In genomic region chr7:156524737-156525597, GRCh38 we compare ENCODE assay signal across 18 cellular contexts.
"Had no signal": no experiment of that assay in that cellular context is flagged by ENCODE, and none has a peak within 500 bp of the region (broad histone marks: within the 10 kb centered on the region; RNA-seq: fewer than 3 reads in every experiment).

No MANE protein-coding gene starts in this region.

- H3K9me3 ChIP-seq: left ventricle myocardium inferior, pancreas, tibial artery, upper lobe of left lung, uterus had no signal

- H3K4me1 ChIP-seq: foreskin keratinocyte, left ventricle myocardium inferior, tibial artery, uterus had no signal

- H3K36me3 ChIP-seq: left ventricle myocardium inferior, pancreas, tibial artery, upper lobe of left lung, uterus had no signal

- FAIRE-seq: colon, pancreas had no signal

- ATAC-seq: effector memory CD8-positive, alpha-beta T cell; foreskin keratinocyte; pancreas; right cardiac atrium; stimulated activated memory B cell treated with anti-CD40 and anti-IgM and Interleukin-4, amounts not matched to agents 10 μg/mL and 1 μg/mL and 100 μg/mL, for 72 hours had no signal

- H3K27ac ChIP-seq: foreskin keratinocyte, left ventricle myocardium inferior, pancreas, tibial artery, upper lobe of left lung, uterus had no signal

- H3K4me3 ChIP-seq: left ventricle myocardium inferior, lung, pancreas, tibial artery, upper lobe of left lung, uterus had no signal

- DNase-seq: effector memory CD8-positive, alpha-beta T cell; foreskin keratinocyte; hippocampal formation; kidney glomerular epithelial cell; left ventricle myocardium inferior; mesenchymal stem cell; midbrain; occipital lobe; pancreas; right cardiac atrium; stimulated activated CD4-positive, alpha-beta T cell treated with anti-CD3 and anti-CD28 coated beads, Interleukin-4, amount 100 ng/mL, for 1 hour; stimulated activated CD8-positive, alpha-beta memory T cell treated with anti-CD3 and anti-CD28 coated beads, Interleukin-4, amount 100 ng/mL, for 48 hours; tibial artery; upper lobe of left lung; uterus had no signal

- H3K27me3 ChIP-seq: foreskin keratinocyte, pancreas, tibial artery, upper lobe of left lung, uterus had no signal
